1 cellular context compared by ENCODE assay signal in genomic region chr20:23142162-23143050, GRCh38.
TF ChIP-seq lines count a peak whose summit lies in the region.

No MANE protein-coding gene starts in this region.

TF ChIP-seq in GM12878, 131 proteins besides CTCF, POLR2A, EP300 and RAD21 (continued from another document):
- TF ChIP-seq DPF2 (IDR thresholded peaks at IDR 0.05) (peak; percentile 72; the same call in 1 of the 2 replicates), CBX3 (IDR thresholded peaks at IDR 0.05; ENCODE audit: borderline replicate concordance, low read depth) (no peak), ATF2 (IDR thresholded peaks at IDR 0.05; ENCODE audit: low read length) (peak; percentile 23; the same call in 1 of the 2 replicates), ZSCAN29 (IDR thresholded peaks at IDR 0.05) (no peak), FOXM1 (IDR thresholded peaks at IDR 0.05; ENCODE audit: low read depth, low read length) (peak; percentile 66; the same call in 1 of the 2 replicates), TARDBP (IDR thresholded peaks at IDR 0.05; ENCODE audit: borderline replicate concordance) (no peak), YY1 (IDR thresholded peaks at IDR 0.05; ENCODE audit: low read depth, low read length) (peak; percentile 52), SRF (IDR thresholded peaks at IDR 0.05; ENCODE audit: low read depth in 2 of 2, low read length in 2 of 2) (peak in 1 of 2 experiments; percentile 59; a peak in 2 of 4 replicates), ETV6 (conservative IDR thresholded peaks at IDR 0.05 in 1 of 2, IDR thresholded peaks at IDR 0.05 in 1 of 2; ENCODE audit: borderline replicate concordance in 1 of 2, low read depth in 1 of 2) (peak in 1 of 2 experiments; percentile 90; a peak in 2 of 4 replicates), TCF12 (IDR thresholded peaks at IDR 0.05; ENCODE audit: low read depth, low read length) (0 out of 2 replicates have a peak, but pooled peaks have one; percentile 5), CBFB (IDR thresholded peaks at IDR 0.05; ENCODE audit: low read depth) (peak; percentile 87), MTA2 (IDR thresholded peaks at IDR 0.05; ENCODE audit: low read depth) (peak; percentile 76), RUNX3 (IDR thresholded peaks at IDR 0.05; ENCODE audit: low read length) (peak; percentile 99), EGR1 (IDR thresholded peaks at IDR 0.05; ENCODE audit: borderline replicate concordance in 1 of 2, low read depth in 2 of 2, low read length in 2 of 2) (0 out of 3 replicates have a peak, but pooled peaks of 1 of the 2 experiments have one; percentile 36), CHD4 (IDR thresholded peaks at IDR 0.05) (no peak), ESRRA (IDR thresholded peaks at IDR 0.05; ENCODE audit: low read length) (no peak), SPI1 (IDR thresholded peaks at IDR 0.05; ENCODE audit: borderline replicate concordance, insufficient read depth, low read depth, low read length) (peak; percentile 59), BHLHE40 (IDR thresholded peaks at IDR 0.05; ENCODE audit: borderline replicate concordance in 1 of 2, low read depth in 2 of 2, low read length in 1 of 2) (peak in 1 of 2 experiments; percentile 34; a peak in 1 of 4 replicates), ATF3 (IDR thresholded peaks at IDR 0.05; ENCODE audit: borderline replicate concordance, extremely low read depth, low read depth, low read length) (no peak), ZZZ3 (IDR thresholded peaks at IDR 0.05; ENCODE audit: control insufficient read depth, insufficient read length, low read depth) (no peak), JUNB (IDR thresholded peaks at IDR 0.05) (peak; percentile 88), ATF7 (IDR thresholded peaks at IDR 0.05; ENCODE audit: low read depth) (peak; percentile 25; the same call in 1 of the 2 replicates), GABPA (IDR thresholded peaks at IDR 0.05; ENCODE audit: low read depth) (no peak; the same call in 1 of the 2 replicates), IRF4 (IDR thresholded peaks at IDR 0.05; ENCODE audit: low read depth, low read length) (peak; percentile 90), NBN (IDR thresholded peaks at IDR 0.05) (0 out of 2 replicates have a peak, but pooled peaks have one; percentile 33), CREM (IDR thresholded peaks at IDR 0.05; ENCODE audit: low read depth) (peak; percentile 72)
- TF ChIP-seq, protein P1, sequence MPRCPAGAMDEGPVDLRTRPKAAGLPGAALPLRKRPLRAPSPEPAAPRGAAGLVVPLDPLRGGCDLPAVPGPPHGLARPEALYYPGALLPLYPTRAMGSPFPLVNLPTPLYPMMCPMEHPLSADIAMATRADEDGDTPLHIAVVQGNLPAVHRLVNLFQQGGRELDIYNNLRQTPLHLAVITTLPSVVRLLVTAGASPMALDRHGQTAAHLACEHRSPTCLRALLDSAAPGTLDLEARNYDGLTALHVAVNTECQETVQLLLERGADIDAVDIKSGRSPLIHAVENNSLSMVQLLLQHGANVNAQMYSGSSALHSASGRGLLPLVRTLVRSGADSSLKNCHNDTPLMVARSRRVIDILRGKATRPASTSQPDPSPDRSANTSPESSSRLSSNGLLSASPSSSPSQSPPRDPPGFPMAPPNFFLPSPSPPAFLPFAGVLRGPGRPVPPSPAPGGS (IDR thresholded peaks at IDR 0.05; ENCODE audit: borderline replicate concordance, insufficient read depth, low read depth, low read length, poor library complexity, severe bottlenecking): peak; percentile 35
- TF ChIP-seq, protein P2, sequence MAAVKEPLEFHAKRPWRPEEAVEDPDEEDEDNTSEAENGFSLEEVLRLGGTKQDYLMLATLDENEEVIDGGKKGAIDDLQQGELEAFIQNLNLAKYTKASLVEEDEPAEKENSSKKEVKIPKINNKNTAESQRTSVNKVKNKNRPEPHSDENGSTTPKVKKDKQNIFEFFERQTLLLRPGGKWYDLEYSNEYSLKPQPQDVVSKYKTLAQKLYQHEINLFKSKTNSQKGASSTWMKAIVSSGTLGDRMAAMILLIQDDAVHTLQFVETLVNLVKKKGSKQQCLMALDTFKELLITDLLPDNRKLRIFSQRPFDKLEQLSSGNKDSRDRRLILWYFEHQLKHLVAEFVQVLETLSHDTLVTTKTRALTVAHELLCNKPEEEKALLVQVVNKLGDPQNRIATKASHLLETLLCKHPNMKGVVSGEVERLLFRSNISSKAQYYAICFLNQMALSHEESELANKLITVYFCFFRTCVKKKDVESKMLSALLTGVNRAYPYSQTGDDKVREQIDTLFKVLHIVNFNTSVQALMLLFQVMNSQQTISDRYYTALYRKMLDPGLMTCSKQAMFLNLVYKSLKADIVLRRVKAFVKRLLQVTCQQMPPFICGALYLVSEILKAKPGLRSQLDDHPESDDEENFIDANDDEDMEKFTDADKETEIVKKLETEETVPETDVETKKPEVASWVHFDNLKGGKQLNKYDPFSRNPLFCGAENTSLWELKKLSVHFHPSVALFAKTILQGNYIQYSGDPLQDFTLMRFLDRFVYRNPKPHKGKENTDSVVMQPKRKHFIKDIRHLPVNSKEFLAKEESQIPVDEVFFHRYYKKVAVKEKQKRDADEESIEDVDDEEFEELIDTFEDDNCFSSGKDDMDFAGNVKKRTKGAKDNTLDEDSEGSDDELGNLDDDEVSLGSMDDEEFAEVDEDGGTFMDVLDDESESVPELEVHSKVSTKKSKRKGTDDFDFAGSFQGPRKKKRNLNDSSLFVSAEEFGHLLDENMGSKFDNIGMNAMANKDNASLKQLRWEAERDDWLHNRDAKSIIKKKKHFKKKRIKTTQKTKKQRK (IDR thresholded peaks at IDR 0.05; ENCODE audit: low read depth, low read length): no peak
- TF ChIP-seq, protein P3, sequence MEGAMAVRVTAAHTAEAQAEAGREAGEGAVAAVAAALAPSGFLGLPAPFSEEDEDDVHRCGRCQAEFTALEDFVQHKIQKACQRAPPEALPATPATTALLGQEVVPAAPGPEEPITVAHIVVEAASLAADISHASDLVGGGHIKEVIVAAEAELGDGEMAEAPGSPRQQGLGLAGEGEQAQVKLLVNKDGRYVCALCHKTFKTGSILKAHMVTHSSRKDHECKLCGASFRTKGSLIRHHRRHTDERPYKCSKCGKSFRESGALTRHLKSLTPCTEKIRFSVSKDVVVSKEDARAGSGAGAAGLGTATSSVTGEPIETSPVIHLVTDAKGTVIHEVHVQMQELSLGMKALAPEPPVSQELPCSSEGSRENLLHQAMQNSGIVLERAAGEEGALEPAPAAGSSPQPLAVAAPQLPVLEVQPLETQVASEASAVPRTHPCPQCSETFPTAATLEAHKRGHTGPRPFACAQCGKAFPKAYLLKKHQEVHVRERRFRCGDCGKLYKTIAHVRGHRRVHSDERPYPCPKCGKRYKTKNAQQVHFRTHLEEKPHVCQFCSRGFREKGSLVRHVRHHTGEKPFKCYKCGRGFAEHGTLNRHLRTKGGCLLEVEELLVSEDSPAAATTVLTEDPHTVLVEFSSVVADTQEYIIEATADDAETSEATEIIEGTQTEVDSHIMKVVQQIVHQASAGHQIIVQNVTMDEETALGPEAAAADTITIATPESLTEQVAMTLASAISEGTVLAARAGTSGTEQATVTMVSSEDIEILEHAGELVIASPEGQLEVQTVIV (IDR thresholded peaks at IDR 0.05; ENCODE audit: borderline replicate concordance, partially characterized antibody): no peak
